In genomic region chr4:175998782-175999181, GRCh38 we compare ENCODE assay signal across 2 cellular contexts.
TF ChIP-seq lines count a peak whose summit lies in the region.

No MANE protein-coding gene starts in this region.

TF ChIP-seq in HepG2, 621 proteins besides CTCF, POLR2A, EP300 and RAD21 (continued from another document):
- peak; percentile 93 for TF ChIP-seq PRDM15 (CRISPR knock-in tag; IDR thresholded peaks at IDR 0.05)

TF ChIP-seq in WTC11, 78 proteins besides CTCF, POLR2A, EP300 and RAD21 (continued from another document):
- TF ChIP-seq, protein P1, sequence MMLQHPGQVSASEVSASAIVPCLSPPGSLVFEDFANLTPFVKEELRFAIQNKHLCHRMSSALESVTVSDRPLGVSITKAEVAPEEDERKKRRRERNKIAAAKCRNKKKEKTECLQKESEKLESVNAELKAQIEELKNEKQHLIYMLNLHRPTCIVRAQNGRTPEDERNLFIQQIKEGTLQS (CRISPR knock-in tag; conservative IDR thresholded peaks at IDR 0.05), result no peak
